In genomic region chr15:66838671-66839239, GRCh38 we compare ENCODE assay signal across 8 cellular contexts.
A peak's percentile ranks its signal among the peaks of the same experiment; 100 is the strongest.
DNase-seq lines count a peak whose midpoint lies in the region; ATAC-seq and TF ChIP-seq lines count a peak whose summit lies in the region.

No MANE protein-coding gene starts in this region.

- H3K36me3 ChIP-seq in heart left ventricle (no peaks in the 10 kb centered on the region), upper lobe of right lung (no peaks in the 10 kb centered on the region)

- no peak for TF ChIP-seq POLR2A in heart left ventricle (IDR thresholded peaks at IDR 0.05)

- in situ Hi-C loops in SK-MEL-5 (cut with HindIII; ENCODE audit: low pct_unique_long_range_greater_than_20kb, low sequenced_read_pairs): no loop called here

- H3K27me3 ChIP-seq in heart left ventricle: no peaks in the 10 kb centered on the region
- no peaks in the 10 kb centered on the region for H3K27me3 ChIP-seq in upper lobe of right lung

- H3K9me3 ChIP-seq in heart left ventricle (peaks cover 0 to 9% (median 0%) of the 10 kb centered on the region in 12 donors), upper lobe of right lung (no peaks in the 10 kb centered on the region)

- DNase-seq in heart left ventricle (no peak), left cardiac atrium (no peak), SK-MEL-5 (ENCODE audit: low read depth, low spot score) (peak; percentile 74), fibroblast of villous mesenchyme (ENCODE audit: low read depth) (peak; percentile 60), upper lobe of right lung (no peak)
- no peak for DNase-seq in stimulated activated CD4-positive, alpha-beta T cell treated with anti-CD3 and anti-CD28 coated beads, Interleukin-4, amount 100 ng/mL, for 4 hours
- DNase-seq in stimulated activated CD4-positive, alpha-beta T cell treated with anti-CD3 and anti-CD28 coated beads, Interleukin-2, amount 100 ng/mL, for 24 hours: no peak

- TF ChIP-seq CTCF in heart left ventricle (IDR thresholded peaks at IDR 0.05) (peak; percentile 34 to 68 (median 46)), fibroblast of villous mesenchyme (IDR thresholded peaks at IDR 0.05; ENCODE audit: insufficient read depth, low read depth, low read length) (peak; percentile 72), upper lobe of right lung (IDR thresholded peaks at IDR 0.05) (peak; percentile 55)

- peaks cover 0 to 45% (median 32%) of the 10 kb centered on the region in 12 donors for H3K4me1 ChIP-seq in heart left ventricle
- peaks cover 47% of the 10 kb centered on the region for H3K4me1 ChIP-seq in upper lobe of right lung

- intact Hi-C loops in heart left ventricle (cut with DNase I) (loop anchor here in 1 of 10 donors (5.0 kb wide), 1 partner anchor 36 kb away; no protein-coding TSS in a partner anchor), left cardiac atrium (cut with DNase I) (no loop called here), upper lobe of right lung (cut with DNase I) (no loop called here)

- H3K27ac ChIP-seq in heart left ventricle (no peak overlapping the region), upper lobe of right lung (no peak overlapping the region)

- WGBS in heart left ventricle, 4 donors: 61 to 67% (median 63%) methylated on average over 5 of the region's 5 CpGs

- no peak overlapping the region for H3K4me3 ChIP-seq in heart left ventricle
- no peak overlapping the region for H3K4me3 ChIP-seq in fibroblast of villous mesenchyme (ENCODE audit: low read depth, low read length)
- no peak overlapping the region for H3K4me3 ChIP-seq in upper lobe of right lung

- ATAC-seq in heart left ventricle (no peak), left cardiac atrium (no peak), upper lobe of right lung (no peak), GM18870 (IDR thresholded peaks at IDR 0.05; ENCODE audit: unreplicated experiment) (no peak)

Comparison
In these comparisons a context has a peak if more than half of its experiments do, and no peak if none do; other contexts are left out.
1. DNase-seq: peak in SK-MEL-5 (single experiment) and fibroblast of villous mesenchyme (single experiment); none in heart left ventricle (0 of 5), left cardiac atrium (single experiment), upper lobe of right lung (single experiment), stimulated activated CD4-positive, alpha-beta T cell treated with anti-CD3 and anti-CD28 coated beads, Interleukin-4, amount 100 ng/mL, for 4 hours (0 of 2) and stimulated activated CD4-positive, alpha-beta T cell treated with anti-CD3 and anti-CD28 coated beads, Interleukin-2, amount 100 ng/mL, for 24 hours (0 of 2).
2. Peak in every context shown above with its lines, with median percentiles within 50 percentile points of each other: CTCF ChIP-seq.